In genomic region chr6:31317036-31317435, GRCh38 we compare ENCODE assay signal across 19 cellular contexts. TPM values are rescaled to one million over a fixed set of nuclear protein-coding genes. Genes with fewer than 3 reads are reported as not detected.
"Had no signal": no experiment of that assay in that cellular context is flagged by ENCODE, and none has a peak within 500 bp of the region (broad histone marks: within the 10 kb centered on the region; RNA-seq: fewer than 3 reads in every experiment).

No MANE protein-coding gene starts in this region.

- H3K27ac ChIP-seq: SJCRH30 had no signal

- ATAC-seq: Panc1, PC-3, Right ventricle myocardium inferior, SK-N-SH treated with all-trans-retinoic acid at 6 μM for 48 hours, T-helper 17 cell had no signal

- H3K9me3 ChIP-seq: SJCRH30 had no signal

- H3K27me3 ChIP-seq: SJCRH30 had no signal

- H3K4me1 ChIP-seq: SJCRH30 had no signal

- H3K4me3 ChIP-seq: SJCRH30 had no signal

- DNase-seq: KBM-7; MV-4-11; NCI-H1048; NCI-H1436; NCI-H187 treated with DMSO at 0.1 percent for 48 hours; NCI-H2029 treated with DMSO at 0.1 percent for 48 hours; NCI-H2227 treated with DMSO at 0.1 percent for 48 hours; NCI-H524; NCI-H526 treated with DMSO at 0.1 percent for 48 hours; NCI-H748 treated with DMSO at 0.1 percent for 48 hours; NK-92 treated with Interleukin-12 subunit alpha and Interleukin-12 subunit beta, amount 100 ng/mL, for 24 hours; PC-3; SHP77 treated with DMSO at 0.1 percent for 48 hours; T-helper 1 cell; T-helper 17 cell had no signal

- H3K36me3 ChIP-seq: SJCRH30 had no signal

RNA-seq across cellular contexts. Expression of gene HLA-B, which starts 39.9 kb away (rescaled TPM):
- total RNA-seq: SJCRH30 had no signal
